Comparison of ENCODE assay signal across 8 cellular contexts in the genomic region with DNA sequence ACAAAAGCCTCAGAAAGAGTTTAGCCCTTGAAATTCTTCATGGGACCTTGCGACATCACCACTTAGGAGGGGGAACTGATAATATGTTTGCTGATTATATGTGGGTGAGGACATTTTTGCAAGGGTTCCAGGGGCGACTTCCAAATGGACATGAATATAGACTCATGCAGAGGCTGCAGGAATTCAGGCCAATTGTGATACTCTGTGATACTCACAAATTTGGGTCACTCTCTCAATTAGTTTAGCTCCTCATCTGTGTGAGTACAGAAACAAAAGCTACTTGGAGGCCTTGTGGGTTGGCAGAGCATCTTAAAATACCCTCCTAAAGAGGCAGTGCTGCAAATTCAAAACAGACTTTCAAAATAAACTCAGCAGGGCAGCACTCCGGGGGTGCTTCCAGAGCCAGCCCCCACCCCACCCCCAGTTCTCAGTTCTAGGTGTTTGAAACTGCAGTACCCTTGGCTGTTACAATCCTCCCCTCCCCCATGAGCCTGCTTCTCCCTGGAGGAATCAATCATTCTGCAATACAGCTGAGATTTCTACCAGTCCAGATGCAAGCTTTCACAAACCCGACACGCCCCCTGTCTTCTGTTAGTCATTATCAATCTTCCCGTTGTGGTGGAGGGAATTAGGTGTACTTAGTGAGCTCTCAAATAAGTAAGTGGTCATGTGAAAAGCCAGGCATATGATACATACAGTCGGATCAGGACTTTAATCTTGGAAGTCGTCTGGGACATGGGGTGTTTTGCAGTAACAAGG.
A peak's percentile ranks its signal among the peaks of the same experiment; 100 is the strongest.
DNase-seq lines count a peak whose midpoint lies in the region; ATAC-seq and TF ChIP-seq lines count a peak whose summit lies in the region.

No MANE protein-coding gene starts in this region.

- 0 out of 4 replicates have a peak, but pooled peaks of 1 of the 2 experiments have one; percentile 17 for TF ChIP-seq EP300 in SK-N-SH (IDR thresholded peaks at IDR 0.05; ENCODE audit: borderline replicate concordance in 1 of 2, low read depth in 1 of 2, low read length in 1 of 2)

- H3K36me3 ChIP-seq in SK-N-SH (replicated peaks in 1 of 2; ENCODE audit: control insufficient read depth in 1 of 2, insufficient read depth in 2 of 2, low read length in 1 of 2), result no peaks in the 10 kb centered on the region
- no peaks in the 10 kb centered on the region for H3K36me3 ChIP-seq in cardiac muscle cell

- H3K4me3 ChIP-seq in AG10803 (ENCODE audit: low read length) (no peak overlapping the region), SK-N-SH (ENCODE audit: low read depth in 2 of 2, low read length in 1 of 2) (no peak overlapping the region), cardiac muscle cell (no peak overlapping the region)

- peaks cover 18% of the 10 kb centered on the region for H3F3A ChIP-seq in SK-N-SH (replicated peaks; ENCODE audit: insufficient read depth)

- H3K4me1 ChIP-seq in SK-N-SH (ENCODE audit: control insufficient read depth in 1 of 2, insufficient read depth in 2 of 2, low read depth in 1 of 2, low read length in 1 of 2) (peaks cover 20 to 44% of the 10 kb centered on the region in 2 experiments), cardiac muscle cell (ENCODE audit: low read depth) (peaks cover 28% of the 10 kb centered on the region)

- TF ChIP-seq CTCF in AG10803 (conservative IDR thresholded peaks at IDR 0.05; ENCODE audit: low read length) (no peak; the same call in 1 of the 2 replicates), SK-N-SH (IDR thresholded peaks at IDR 0.05) (no peak; the same call in none of the 2 replicates), cardiac muscle cell (IDR thresholded peaks at IDR 0.05; ENCODE audit: low read depth, low read length) (peak; percentile 11)

- ATAC-seq in GM19043 (IDR thresholded peaks at IDR 0.05; ENCODE audit: low read depth, unreplicated experiment) (peak; percentile 44), HG03558 (IDR thresholded peaks at IDR 0.05; ENCODE audit: extremely low read depth, unreplicated experiment) (peak; percentile 21)

- POLR2A ChIA-PET in SK-N-SH (lab: Yijun Ruan, JAX), result interaction anchor here (1.0 kb wide), 1 partner anchor 67 kb away, joined by 3 read pairs; no protein-coding TSS in a partner anchor

- H3K4me2 ChIP-seq in SK-N-SH, result peak overlapping the region; percentile 52; the same call in 1 of the 2 replicates

- CTCF ChIA-PET in SK-N-SH (lab: Yijun Ruan, JAX), result interaction anchor here (0.7 to 3.9 kb wide), 9 partner anchors 10 to 235 kb away, joined by 3 to 26 read pairs (median 3); no protein-coding TSS in a partner anchor

- H4K20me1 ChIP-seq in SK-N-SH (ENCODE audit: insufficient read depth), result no peaks in the 10 kb centered on the region

- H3K79me2 ChIP-seq in SK-N-SH (ENCODE audit: insufficient read depth), result no peaks in the 10 kb centered on the region

- DNase-seq in AG10803 (ENCODE audit: low read depth), result peak; percentile 75
- peak; percentile 50 for DNase-seq in SK-N-SH
- peak; percentile 65 to 75 for DNase-seq in cardiac muscle cell (ENCODE audit: low read depth in 1 of 2, low spot score in 1 of 2)
- peak; percentile 29 for DNase-seq in stimulated activated CD4-positive, alpha-beta T cell treated with anti-CD3 and anti-CD28 coated beads, Interleukin-4, amount 100 ng/mL, for 24 hours
- no peak for DNase-seq in effector CD4-positive, alpha-beta T cell
- DNase-seq in NCI-H146 treated with DMSO at 0.1 percent for 48 hours (lab: John Stamatoyannopoulos, UW; ENCODE audit: unreplicated experiment), result no peak

- WGBS in SK-N-SH (ENCODE audit: low lambda C conversion rate), result 26% methylated on average over 8 of the region's 8 CpGs

- H2AFZ ChIP-seq in SK-N-SH (ENCODE audit: low read depth), result peak overlapping the region; percentile 10; the same call in 1 of the 2 replicates

- no peak overlapping the region for H3K9ac ChIP-seq in SK-N-SH

- H3K9me3 ChIP-seq in SK-N-SH, result no peaks in the 10 kb centered on the region
- H3K9me3 ChIP-seq in cardiac muscle cell (ENCODE audit: low read depth), result no peaks in the 10 kb centered on the region

- H3K27me3 ChIP-seq in SK-N-SH (ENCODE audit: insufficient read depth), result no peaks in the 10 kb centered on the region
- H3K27me3 ChIP-seq in cardiac muscle cell, result no peaks in the 10 kb centered on the region

- H3K27ac ChIP-seq in SK-N-SH (ENCODE audit: low read depth in 2 of 2, low read length in 1 of 2), result peak overlapping the region; percentile 34 to 67
- H3K27ac ChIP-seq in cardiac muscle cell, result peak overlapping the region; percentile 68

- TF ChIP-seq RAD21 in SK-N-SH (IDR thresholded peaks at IDR 0.05; ENCODE audit: low read length), result no peak; the same call in 1 of the 2 replicates

- H3K9me2 ChIP-seq in SK-N-SH, result no peaks in the 10 kb centered on the region

TF ChIP-seq in SK-N-SH, 30 proteins besides CTCF, POLR2A, EP300 and RAD21 (continues in another document):
- TF ChIP-seq FOXJ3 (CRISPR knock-in tag; IDR thresholded peaks at IDR 0.05), result no peak
- TF ChIP-seq, protein P1, sequence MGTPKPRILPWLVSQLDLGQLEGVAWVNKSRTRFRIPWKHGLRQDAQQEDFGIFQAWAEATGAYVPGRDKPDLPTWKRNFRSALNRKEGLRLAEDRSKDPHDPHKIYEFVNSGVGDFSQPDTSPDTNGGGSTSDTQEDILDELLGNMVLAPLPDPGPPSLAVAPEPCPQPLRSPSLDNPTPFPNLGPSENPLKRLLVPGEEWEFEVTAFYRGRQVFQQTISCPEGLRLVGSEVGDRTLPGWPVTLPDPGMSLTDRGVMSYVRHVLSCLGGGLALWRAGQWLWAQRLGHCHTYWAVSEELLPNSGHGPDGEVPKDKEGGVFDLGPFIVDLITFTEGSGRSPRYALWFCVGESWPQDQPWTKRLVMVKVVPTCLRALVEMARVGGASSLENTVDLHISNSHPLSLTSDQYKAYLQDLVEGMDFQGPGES (IDR thresholded peaks at IDR 0.05; ENCODE audit: low read depth, low read length), result no peak
- TF ChIP-seq FOXM1 (IDR thresholded peaks at IDR 0.05; ENCODE audit: low read depth), result no peak
- TF ChIP-seq, protein P2, sequence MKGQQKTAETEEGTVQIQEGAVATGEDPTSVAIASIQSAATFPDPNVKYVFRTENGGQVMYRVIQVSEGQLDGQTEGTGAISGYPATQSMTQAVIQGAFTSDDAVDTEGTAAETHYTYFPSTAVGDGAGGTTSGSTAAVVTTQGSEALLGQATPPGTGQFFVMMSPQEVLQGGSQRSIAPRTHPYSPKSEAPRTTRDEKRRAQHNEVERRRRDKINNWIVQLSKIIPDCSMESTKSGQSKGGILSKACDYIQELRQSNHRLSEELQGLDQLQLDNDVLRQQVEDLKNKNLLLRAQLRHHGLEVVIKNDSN (IDR thresholded peaks at IDR 0.05; ENCODE audit: borderline replicate concordance, low read depth), result peak; percentile 29; the same call in 1 of the 2 replicates
- 0 out of 2 replicates have a peak, but pooled peaks have one; percentile 7 for TF ChIP-seq MEF2A (IDR thresholded peaks at IDR 0.05; ENCODE audit: borderline replicate concordance, low read depth)
- TF ChIP-seq, protein P3, sequence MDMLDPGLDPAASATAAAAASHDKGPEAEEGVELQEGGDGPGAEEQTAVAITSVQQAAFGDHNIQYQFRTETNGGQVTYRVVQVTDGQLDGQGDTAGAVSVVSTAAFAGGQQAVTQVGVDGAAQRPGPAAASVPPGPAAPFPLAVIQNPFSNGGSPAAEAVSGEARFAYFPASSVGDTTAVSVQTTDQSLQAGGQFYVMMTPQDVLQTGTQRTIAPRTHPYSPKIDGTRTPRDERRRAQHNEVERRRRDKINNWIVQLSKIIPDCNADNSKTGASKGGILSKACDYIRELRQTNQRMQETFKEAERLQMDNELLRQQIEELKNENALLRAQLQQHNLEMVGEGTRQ (IDR thresholded peaks at IDR 0.05; ENCODE audit: borderline replicate concordance, low read depth, low read length), result no peak
- TF ChIP-seq RXRA (IDR thresholded peaks at IDR 0.05; ENCODE audit: borderline replicate concordance, low read depth), result no peak
- TF ChIP-seq, protein P4, sequence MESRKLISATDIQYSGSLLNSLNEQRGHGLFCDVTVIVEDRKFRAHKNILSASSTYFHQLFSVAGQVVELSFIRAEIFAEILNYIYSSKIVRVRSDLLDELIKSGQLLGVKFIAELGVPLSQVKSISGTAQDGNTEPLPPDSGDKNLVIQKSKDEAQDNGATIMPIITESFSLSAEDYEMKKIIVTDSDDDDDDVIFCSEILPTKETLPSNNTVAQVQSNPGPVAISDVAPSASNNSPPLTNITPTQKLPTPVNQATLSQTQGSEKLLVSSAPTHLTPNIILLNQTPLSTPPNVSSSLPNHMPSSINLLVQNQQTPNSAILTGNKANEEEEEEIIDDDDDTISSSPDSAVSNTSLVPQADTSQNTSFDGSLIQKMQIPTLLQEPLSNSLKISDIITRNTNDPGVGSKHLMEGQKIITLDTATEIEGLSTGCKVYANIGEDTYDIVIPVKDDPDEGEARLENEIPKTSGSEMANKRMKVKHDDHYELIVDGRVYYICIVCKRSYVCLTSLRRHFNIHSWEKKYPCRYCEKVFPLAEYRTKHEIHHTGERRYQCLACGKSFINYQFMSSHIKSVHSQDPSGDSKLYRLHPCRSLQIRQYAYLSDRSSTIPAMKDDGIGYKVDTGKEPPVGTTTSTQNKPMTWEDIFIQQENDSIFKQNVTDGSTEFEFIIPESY (IDR thresholded peaks at IDR 0.05; ENCODE audit: borderline replicate concordance, low read depth), result no peak
- no peak for TF ChIP-seq GABPA (IDR thresholded peaks at IDR 0.05; ENCODE audit: low read depth)
- TF ChIP-seq POLR2AphosphoS5 (IDR thresholded peaks at IDR 0.05; ENCODE audit: low read depth, low read length), result 0 out of 2 replicates have a peak, but pooled peaks have one; percentile 17
- no peak for TF ChIP-seq EZH2phosphoT487 (IDR thresholded peaks at IDR 0.05; ENCODE audit: borderline replicate concordance, low read depth)
- no peak for TF ChIP-seq CHD2 (IDR thresholded peaks at IDR 0.05; ENCODE audit: low read length, partially characterized antibody)
- TF ChIP-seq ELF1 (IDR thresholded peaks at IDR 0.05), result no peak
- TF ChIP-seq SMC3 (IDR thresholded peaks at IDR 0.05; ENCODE audit: low read depth, low read length), result no peak
- TF ChIP-seq RCOR1 (IDR thresholded peaks at IDR 0.05; ENCODE audit: low read length), result no peak
- TF ChIP-seq YY1 (IDR thresholded peaks at IDR 0.05; ENCODE audit: low read depth), result no peak
- peak; percentile 78 for TF ChIP-seq TCF12 (IDR thresholded peaks at IDR 0.05)
- no peak for TF ChIP-seq NRF1 (IDR thresholded peaks at IDR 0.05; ENCODE audit: low read depth, low read length)
- TF ChIP-seq FOSL2 (IDR thresholded peaks at IDR 0.05; ENCODE audit: borderline replicate concordance, low read depth), result no peak
- no peak for TF ChIP-seq GATA2 (CRISPR knock-in tag; IDR thresholded peaks at IDR 0.05)

Comparison
In these comparisons a context has a peak if more than half of its experiments do, and no peak if none do; other contexts are left out.
1. DNase-seq: peak in AG10803 (single experiment), SK-N-SH (single experiment), cardiac muscle cell (2 of 2) and stimulated activated CD4-positive, alpha-beta T cell treated with anti-CD3 and anti-CD28 coated beads, Interleukin-4, amount 100 ng/mL, for 24 hours (single experiment); none in effector CD4-positive, alpha-beta T cell (single experiment) and NCI-H146 treated with DMSO at 0.1 percent for 48 hours (single experiment).